Comparison of ENCODE assay signal across 27 cellular contexts in the genomic region with DNA sequence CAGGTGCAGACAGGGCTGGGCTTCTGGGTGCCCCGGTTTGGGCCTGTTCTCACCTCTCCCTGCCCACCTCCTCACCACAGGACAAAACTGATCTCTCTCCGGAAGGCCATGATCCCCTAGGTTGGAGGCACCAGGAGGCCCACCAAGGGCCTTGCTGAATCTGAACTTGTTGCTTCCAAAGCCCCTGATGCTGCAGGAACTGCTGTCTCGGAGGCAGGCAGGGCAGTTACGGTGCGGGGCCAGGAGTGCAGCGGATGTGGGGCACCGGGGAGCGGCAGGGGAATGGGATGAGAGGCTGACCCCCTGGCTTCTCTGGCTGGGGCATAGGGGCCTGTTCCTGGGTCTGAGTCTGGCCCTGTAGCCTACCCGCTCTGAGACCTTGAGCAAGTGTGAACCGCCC.
"Had no signal": no experiment of that assay in that cellular context is flagged by ENCODE, and none has a peak within 500 bp of the region (broad histone marks: within the 10 kb centered on the region; RNA-seq: fewer than 3 reads in every experiment).

No MANE protein-coding gene starts in this region.

- H3K27ac ChIP-seq: neutrophil, ovary, parathyroid adenoma, psoas muscle, right lobe of liver, sigmoid colon, stomach, thoracic aorta, thyroid gland, tibial nerve, upper lobe of left lung, vagina had no signal

- H3K9me3 ChIP-seq: neutrophil, ovary, psoas muscle, right lobe of liver, sigmoid colon, thoracic aorta, thyroid gland, vagina had no signal

- H3K27me3 ChIP-seq: ovary, right lobe of liver, sigmoid colon, stomach, thyroid gland, tibial nerve, upper lobe of left lung, vagina had no signal

- H2AFZ ChIP-seq: parathyroid adenoma had no signal

- H3K9ac ChIP-seq: parathyroid adenoma had no signal

- DNase-seq: naive B cell; naive thymus-derived CD8-positive, alpha-beta T cell; nephron progenitor cell; nucleus accumbens; ovary; psoas muscle; right lobe of liver; sigmoid colon; small intestine; stimulated activated CD4-positive, alpha-beta T cell treated with anti-CD3 and anti-CD28 coated beads, Interleukin-15, amount 100 ng/mL, for 24 hours; stimulated activated CD4-positive, alpha-beta T cell treated with anti-CD3 and anti-CD28 coated beads, Interleukin-2, amount 100 ng/mL, for 24 hours; stimulated activated CD4-positive, alpha-beta T cell treated with anti-CD3 and anti-CD28 coated beads, Interleukin-2, amount 100 ng/mL, for 48 hours; stimulated activated CD4-positive, alpha-beta T cell treated with anti-CD3 and anti-CD28 coated beads, Interleukin-4, amount 100 ng/mL, for 24 hours; stimulated activated naive B cell treated with anti-CD40 and anti-IgM and Interleukin-4, amounts not matched to agents 10 μg/mL and 1 μg/mL and 100 μg/mL, for 72 hours; stimulated activated naive CD4-positive, alpha-beta T cell treated with Interleukin-2 at 50 U/mL for 16 hours; stomach; thyroid gland; trophoblast cell had no signal

- H3K36me3 ChIP-seq: neutrophil, ovary, right lobe of liver, sigmoid colon, stomach, thoracic aorta, thyroid gland, upper lobe of left lung, vagina had no signal

- H3K4me1 ChIP-seq: parathyroid adenoma, psoas muscle, sigmoid colon, stomach, upper lobe of left lung, vagina had no signal

- H3K4me3 ChIP-seq: ovary, psoas muscle, right lobe of liver, sigmoid colon, stomach, thoracic aorta, thyroid gland, tibial nerve, upper lobe of left lung, vagina had no signal

- ATAC-seq: naive thymus-derived CD8-positive, alpha-beta T cell; natural killer cell treated with Interleukin-12 subunit alpha and Interleukin-12 subunit beta and Interleukin-15 and Interleukin-18, amount 100 ng/mL, for 72 hours; psoas muscle; right cardiac atrium; right lobe of liver; stimulated activated effector memory CD8-positive, alpha-beta T cell treated with anti-CD3 and anti-CD28 coated beads, Interleukin-12 subunit alpha, Interleukin-12 subunit beta, amount 100 ng/mL, for 72 hours; stimulated activated naive B cell treated with anti-CD40 and anti-IgM and Interleukin-4, amounts not matched to agents 10 μg/mL and 1 μg/mL and 100 μg/mL, for 72 hours had no signal
